ENCODE assay signal across 9 cellular contexts in the genomic region with DNA sequence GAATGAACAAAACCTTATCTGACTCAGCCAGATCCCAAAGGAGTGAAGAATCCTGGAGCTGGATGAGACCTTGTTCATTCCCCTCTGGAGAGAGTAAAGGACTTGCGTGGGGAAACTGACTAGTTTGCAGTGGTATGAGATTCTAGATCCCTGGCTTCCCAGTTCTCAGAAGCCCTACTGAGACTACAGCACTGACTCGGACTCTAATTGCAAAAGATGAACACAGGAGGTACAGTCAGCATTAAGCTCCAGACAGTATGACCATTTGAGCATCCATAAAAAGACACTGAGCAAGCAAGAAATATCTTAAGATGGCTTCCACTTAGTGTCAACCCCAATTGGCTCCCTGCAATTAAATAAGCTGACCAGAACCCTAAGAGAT. TPM values are rescaled to one million over a fixed set of nuclear protein-coding genes. Genes with fewer than 3 reads are reported as not detected.
DNase-seq lines count a peak whose midpoint lies in the region; ATAC-seq and TF ChIP-seq lines count a peak whose summit lies in the region.
"Had no signal": no experiment of that assay in that cellular context is flagged by ENCODE, and none has a peak within 500 bp of the region (broad histone marks: within the 10 kb centered on the region; RNA-seq: fewer than 3 reads in every experiment).

No MANE protein-coding gene starts in this region.

- H2AFZ ChIP-seq in SU-DHL-6 (ENCODE audit: low read depth, low read length, severe bottlenecking) (no peak overlapping the region), parathyroid adenoma (peak overlapping the region; percentile 1)

- no peak for TF ChIP-seq CTCF in CD4-positive, alpha-beta T cell (IDR thresholded peaks at IDR 0.05)
- no peak for TF ChIP-seq CTCF in SU-DHL-6 (IDR thresholded peaks at IDR 0.05; ENCODE audit: insufficient read depth, low read length, poor library complexity, severe bottlenecking)
- TF ChIP-seq CTCF in esophagus squamous epithelium (IDR thresholded peaks at IDR 0.05), result no peak
- no peak for TF ChIP-seq CTCF in parathyroid adenoma (IDR thresholded peaks at IDR 0.05)

- peaks cover 54% of the 10 kb centered on the region for H3F3A ChIP-seq in SU-DHL-6 (ENCODE audit: insufficient read depth)

- peaks cover 78% of the 10 kb centered on the region for H3K4me1 Mint-ChIP-seq in CD4-positive, alpha-beta T cell (ENCODE audit: low read depth)

- no peaks in the 10 kb centered on the region for H3K9me2 ChIP-seq in SU-DHL-6 (replicated peaks; ENCODE audit: insufficient read depth, low read length)

- H3K9ac ChIP-seq in SU-DHL-6 (ENCODE audit: low read length) (no peak overlapping the region), parathyroid adenoma (no peak overlapping the region)

- POLR2A ChIA-PET in CD4-positive, alpha-beta T cell (lab: Charles Lee), result interaction anchor here (10.4 kb wide), 1 partner anchor 13 kb away, joined by 124 read pairs; no protein-coding TSS in a partner anchor

- H3K4me1 ChIP-seq in esophagus squamous epithelium (peaks cover 25 to 79% (median 40%) of the 10 kb centered on the region in 3 donors), parathyroid adenoma (peaks cover 44% of the 10 kb centered on the region)

- no peaks in the 10 kb centered on the region for H3K27me3 ChIP-seq in CD4-positive, alpha-beta T cell (ENCODE audit: control insufficient read depth, insufficient read depth, low read length)
- H3K27me3 ChIP-seq in SU-DHL-6 (ENCODE audit: low read length), result no peaks in the 10 kb centered on the region
- H3K27me3 ChIP-seq in esophagus squamous epithelium, result no peaks in the 10 kb centered on the region
- H3K27me3 ChIP-seq in parathyroid adenoma (ENCODE audit: control insufficient read depth, insufficient read depth, low read length), result no peaks in the 10 kb centered on the region

- CTCF ChIA-PET in CD4-positive, alpha-beta T cell (lab: Charles Lee), result interaction anchor here (0.6 to 1.2 kb wide), 4 partner anchors 24 to 137 kb away, joined by 3 to 4 read pairs (median 4); a partner anchor contains a TSS

- H3K4me3 Mint-ChIP-seq in CD4-positive, alpha-beta T cell, result peak overlapping the region; percentile 42

- TF ChIP-seq POLR2A in esophagus squamous epithelium (IDR thresholded peaks at IDR 0.05), result no peak

- intact Hi-C loops in CD4-positive, alpha-beta T cell (cut with DNase I, micrococcal nuclease), result loop anchor here in 1 of 2 experiments (10.0 kb wide), 1 partner anchor 92 kb away; a partner anchor contains a TSS
- intact Hi-C loops in esophagus squamous epithelium (cut with DNase I), result no loop called here

- H3K27me3 Mint-ChIP-seq in CD4-positive, alpha-beta T cell, result no peaks in the 10 kb centered on the region

- H3K36me3 ChIP-seq in SU-DHL-6 (ENCODE audit: low read length) (peaks cover 11% of the 10 kb centered on the region; the same call in 1 of the 2 replicates), esophagus squamous epithelium (peaks cover 0 to 13% (median 0%) of the 10 kb centered on the region in 3 donors), parathyroid adenoma (ENCODE audit: control insufficient read depth, insufficient read depth, low read length) (no peaks in the 10 kb centered on the region)

- H3K36me3 Mint-ChIP-seq in CD4-positive, alpha-beta T cell (ENCODE audit: low read depth), result peaks cover 32% of the 10 kb centered on the region

- H3K4me3 ChIP-seq in SU-DHL-6 (ENCODE audit: insufficient read depth, low read length, poor library complexity, severe bottlenecking), result no peak overlapping the region
- no peak overlapping the region for H3K4me3 ChIP-seq in esophagus squamous epithelium
- H3K4me3 ChIP-seq in parathyroid adenoma (ENCODE audit: low read depth, low read length), result no peak overlapping the region

- H3K27ac Mint-ChIP-seq in CD4-positive, alpha-beta T cell, result peak overlapping the region; percentile 98

- 71 to 86% methylated on average over 2 of the region's 2 CpGs for WGBS in esophagus squamous epithelium, 2 donors

- H3K9me3 Mint-ChIP-seq in CD4-positive, alpha-beta T cell, result no peaks in the 10 kb centered on the region

- H3K4me2 ChIP-seq in SU-DHL-6 (ENCODE audit: low read depth, low read length, poor library complexity, severe bottlenecking) (peak overlapping the region; percentile 85), parathyroid adenoma (ENCODE audit: low read length) (no peak overlapping the region)

- H3K79me2 ChIP-seq in SU-DHL-6 (ENCODE audit: insufficient read depth, low read length) (peaks cover 93% of the 10 kb centered on the region), parathyroid adenoma (peaks cover 34% of the 10 kb centered on the region)

- ATAC-seq in CD4-positive, alpha-beta T cell (ENCODE audit: poor library complexity), result no peak

- no peaks in the 10 kb centered on the region for H3K9me3 ChIP-seq in CD4-positive, alpha-beta T cell (ENCODE audit: control insufficient read depth, low read length)
- H3K9me3 ChIP-seq in SU-DHL-6 (ENCODE audit: insufficient read depth, low read length) (no peaks in the 10 kb centered on the region), esophagus squamous epithelium (no peaks in the 10 kb centered on the region), parathyroid adenoma (ENCODE audit: control insufficient read depth, low read length) (no peaks in the 10 kb centered on the region)

- no peak for DNase-seq in CD4-positive, alpha-beta T cell
- no peak for DNase-seq in esophagus squamous epithelium (lab: John Stamatoyannopoulos, UW)
- DNase-seq in NOMO-1 treated with DMSO at 0.1 percent for 48 hours (lab: John Stamatoyannopoulos, UW; ENCODE audit: unreplicated experiment), result no peak
- no peak for DNase-seq in inferior parietal cortex (ENCODE audit: extremely low spot score)
- no peak for DNase-seq in activated CD8-positive, alpha-beta memory T cell treated with anti-CD3 and anti-CD28 coated beads, Interleukin-2, amount 50 U/mL, for 48 hours
- no peak for DNase-seq in SW 1271 (lab: John Stamatoyannopoulos, UW)
- DNase-seq: NCI-H510A had no signal

- 0 out of 2 replicates have a peak, but pooled peaks cover 5% of the 10 kb centered on the region for H4K20me1 ChIP-seq in SU-DHL-6 (ENCODE audit: low read depth, low read length)

- peak overlapping the region; percentile 66 for H3K27ac ChIP-seq in CD4-positive, alpha-beta T cell (ENCODE audit: low read depth, low read length)
- H3K27ac ChIP-seq in SU-DHL-6 (ENCODE audit: low read depth, low read length) (peak overlapping the region; percentile 97; the same call in 1 of the 2 replicates), esophagus squamous epithelium (peak overlapping the region; percentile 86 to 100 (median 100)), parathyroid adenoma (peak overlapping the region; percentile 99)

RNA-seq across cellular contexts. Expression of a gene that starts 6.8 kb away (rescaled TPM):
- total RNA-seq in CD4-positive, alpha-beta T cell, result 10 to 100 TPM; 39.4 to 43.7 TPM
- 10 to 100 TPM; 16.4 to 26.2 (median 20.1) TPM for total RNA-seq in esophagus squamous epithelium

RNA-seq across cellular contexts. Expression of a gene that starts 23.8 kb away (rescaled TPM):
- total RNA-seq in CD4-positive, alpha-beta T cell, result 10 to 100 TPM; 29.6 to 30.9 TPM
- total RNA-seq in esophagus squamous epithelium, result 10 to 100 TPM; 31.8 to 73.5 (median 62.1) TPM

RNA-seq across cellular contexts. Expression of a gene that starts 58.4 kb away (rescaled TPM):
- total RNA-seq in CD4-positive, alpha-beta T cell, result 10 to 100 TPM; 18.0 to 18.1 TPM
- 10 to 100 TPM; 24.8 to 51.4 (median 38.6) TPM for total RNA-seq in esophagus squamous epithelium
